In genomic region chr4:173270312-173271027, GRCh38 we compare ENCODE assay signal across 22 cellular contexts.
DNase-seq lines count a peak whose midpoint lies in the region; ATAC-seq, FAIRE-seq and TF ChIP-seq lines count a peak whose summit lies in the region.
"Had no signal": no experiment of that assay in that cellular context is flagged by ENCODE, and none has a peak within 500 bp of the region (broad histone marks: within the 10 kb centered on the region; RNA-seq: fewer than 3 reads in every experiment).

No MANE protein-coding gene starts in this region.

- no peaks in the 10 kb centered on the region for H3K9me3 ChIP-seq in kidney (ENCODE audit: control insufficient read depth in 1 of 2, low read length in 2 of 2)
- H3K9me3 ChIP-seq: HAP-1 had no signal

- no peak overlapping the region for H3K9ac ChIP-seq in kidney (ENCODE audit: low read length in 2 of 2)

- CTCF ChIA-PET in WTC11 (lab: Charles Lee) = interaction anchor here (0.8 to 2.3 kb wide), 5 partner anchors 13 to 257 kb away, joined by 3 to 19 read pairs (median 8); no protein-coding TSS in a partner anchor

- FAIRE-seq in kidney (lab: Jason Lieb, UNC) = no peak
- FAIRE-seq: endothelial cell of umbilical vein, HTR-8/SVneo had no signal

- H3K4me3 ChIP-seq in LNCaP clone FGC (ENCODE audit: low read depth, low read length) = no peak overlapping the region
- H3K4me3 ChIP-seq in fibroblast of villous mesenchyme (ENCODE audit: low read depth, low read length) = no peak overlapping the region
- H3K4me3 ChIP-seq in kidney (ENCODE audit: low read length in 2 of 2) = no peak overlapping the region
- H3K4me3 ChIP-seq: coronary artery, HAP-1 had no signal

- no peak overlapping the region for H3K27ac Mint-ChIP-seq in WTC11
- H3K27ac Mint-ChIP-seq: activated B cell treated with CpG ODN at 0.5 μM for 24 hours; activated T-helper 2 cell treated with anti-CD3 and anti-CD28 coated beads, Interferon-gamma antibody, Interleukin-2, Interleukin-4, amounts not matched to agents 10 μg/mL and 5 μg/mL and 100 μg/mL, durations not matched to agents 14 hours and 24 hours and 36 hours had no signal

- H3K27me3 Mint-ChIP-seq in WTC11 (ENCODE audit: low read depth) = no peaks in the 10 kb centered on the region
- H3K27me3 Mint-ChIP-seq: activated B cell treated with CpG ODN at 0.5 μM for 24 hours had no signal

- H3K4me3 Mint-ChIP-seq in WTC11 = no peak overlapping the region
- H3K4me3 Mint-ChIP-seq: activated B cell treated with CpG ODN at 0.5 μM for 24 hours had no signal

- POLR2A ChIA-PET in WTC11 (lab: Charles Lee) = no interaction called here

- H3K9me3 Mint-ChIP-seq in WTC11 = peaks cover 28% of the 10 kb centered on the region
- H3K9me3 Mint-ChIP-seq: activated T-helper 2 cell treated with anti-CD3 and anti-CD28 coated beads, Interferon-gamma antibody, Interleukin-2, Interleukin-4, amounts not matched to agents 10 μg/mL and 5 μg/mL and 100 μg/mL, durations not matched to agents 14 hours and 24 hours and 36 hours had no signal

- intact Hi-C loops in kidney (cut with DNase I) = no loop called here

- no peak overlapping the region for H3K27ac ChIP-seq in kidney (ENCODE audit: low read depth in 2 of 2, low read length in 2 of 2)
- H3K27ac ChIP-seq: C4-2B, coronary artery had no signal

- no peak for TF ChIP-seq CTCF in LNCaP clone FGC (IDR thresholded peaks at IDR 0.05; ENCODE audit: control insufficient read depth, extremely low read depth, insufficient read depth)
- TF ChIP-seq CTCF in WTC11 (IDR thresholded peaks at IDR 0.05) = no peak
- no peak for TF ChIP-seq CTCF in fibroblast of villous mesenchyme (IDR thresholded peaks at IDR 0.05; ENCODE audit: insufficient read depth, low read depth, low read length)
- no peak for TF ChIP-seq CTCF in kidney (IDR thresholded peaks at IDR 0.05; ENCODE audit: borderline replicate concordance, extremely low read depth, insufficient read depth)

- H3K4me1 ChIP-seq in kidney (ENCODE audit: control insufficient read depth in 1 of 2, insufficient read depth in 1 of 2, low read depth in 1 of 2, low read length in 2 of 2) = no peaks in the 10 kb centered on the region
- H3K4me1 ChIP-seq: HAP-1 had no signal

- H3K4me1 Mint-ChIP-seq in WTC11 = peaks cover 33% of the 10 kb centered on the region

- H3K36me3 ChIP-seq in kidney (ENCODE audit: control insufficient read depth in 1 of 2, insufficient read depth in 2 of 2, low read length in 2 of 2) = no peaks in the 10 kb centered on the region
- H3K36me3 ChIP-seq: HAP-1 had no signal

- ATAC-seq in WTC11 = 0 out of 2 replicates have a peak, but pooled peaks have one; percentile 24
- ATAC-seq in HG03095 (IDR thresholded peaks at IDR 0.05; ENCODE audit: unreplicated experiment) = no peak

- peak; percentile 28 for DNase-seq in LNCaP clone FGC (ENCODE audit: low read depth)
- DNase-seq in WTC11 (ENCODE audit: low spot score) = no peak
- peak; percentile 72 for DNase-seq in fibroblast of villous mesenchyme (ENCODE audit: low read depth)
- peak; percentile 8 for DNase-seq in retina
- no peak for DNase-seq in HK-2 (ENCODE audit: unreplicated experiment)
- DNase-seq in kidney = no peak
- DNase-seq: activated B cell treated with CpG ODN at 0.5 μM for 24 hours; activated CD8-positive, alpha-beta memory T cell treated with anti-CD3 and anti-CD28 coated beads for 24 hours; glutamatergic neuron; mesendoderm; MM.1S; nucleus accumbens; stimulated activated CD4-positive, alpha-beta T cell treated with anti-CD3 and anti-CD28 coated beads, Interleukin-4, amount 100 ng/mL, for 24 hours; stimulated activated CD8-positive, alpha-beta memory T cell treated with anti-CD3 and anti-CD28 coated beads, Interleukin-4, amount 100 ng/mL, for 48 hours; trophoblast cell had no signal

- H3K36me3 Mint-ChIP-seq in WTC11 = peaks cover 37% of the 10 kb centered on the region

TF ChIP-seq in WTC11, 78 proteins besides CTCF, POLR2A, EP300 and RAD21:
- TF ChIP-seq E2F4 (CRISPR knock-in tag; IDR thresholded peaks at IDR 0.05; ENCODE audit: borderline replicate concordance, low read depth) (no peak), HMGXB4 (CRISPR knock-in tag; IDR thresholded peaks at IDR 0.05) (no peak), E2F1 (CRISPR knock-in tag; IDR thresholded peaks at IDR 0.05) (no peak), USF2 (CRISPR knock-in tag; IDR thresholded peaks at IDR 0.05) (no peak), JUN (CRISPR knock-in tag; IDR thresholded peaks at IDR 0.05) (no peak), ETV6 (CRISPR knock-in tag; IDR thresholded peaks at IDR 0.05) (no peak), ZNF281 (CRISPR knock-in tag; IDR thresholded peaks at IDR 0.05) (no peak), MXD4 (CRISPR knock-in tag; IDR thresholded peaks at IDR 0.05; ENCODE audit: borderline replicate concordance) (no peak), MLX (CRISPR knock-in tag; IDR thresholded peaks at IDR 0.05) (no peak), EMX1 (CRISPR knock-in tag; IDR thresholded peaks at IDR 0.05) (no peak), ZNF423 (CRISPR knock-in tag; IDR thresholded peaks at IDR 0.05) (no peak), NR2C2 (CRISPR knock-in tag; IDR thresholded peaks at IDR 0.05) (no peak), FOXJ3 (CRISPR knock-in tag; IDR thresholded peaks at IDR 0.05; ENCODE audit: borderline replicate concordance) (no peak)

Comparison
In these comparisons a context has a peak if more than half of its experiments do, and no peak if none do; other contexts are left out.
1. DNase-seq: peak in LNCaP clone FGC (single experiment), fibroblast of villous mesenchyme (single experiment) and retina (single experiment); none in WTC11 (single experiment), HK-2 (single experiment) and kidney (single experiment).